ENCODE assay signal across 1 cellular context in the genomic region with DNA sequence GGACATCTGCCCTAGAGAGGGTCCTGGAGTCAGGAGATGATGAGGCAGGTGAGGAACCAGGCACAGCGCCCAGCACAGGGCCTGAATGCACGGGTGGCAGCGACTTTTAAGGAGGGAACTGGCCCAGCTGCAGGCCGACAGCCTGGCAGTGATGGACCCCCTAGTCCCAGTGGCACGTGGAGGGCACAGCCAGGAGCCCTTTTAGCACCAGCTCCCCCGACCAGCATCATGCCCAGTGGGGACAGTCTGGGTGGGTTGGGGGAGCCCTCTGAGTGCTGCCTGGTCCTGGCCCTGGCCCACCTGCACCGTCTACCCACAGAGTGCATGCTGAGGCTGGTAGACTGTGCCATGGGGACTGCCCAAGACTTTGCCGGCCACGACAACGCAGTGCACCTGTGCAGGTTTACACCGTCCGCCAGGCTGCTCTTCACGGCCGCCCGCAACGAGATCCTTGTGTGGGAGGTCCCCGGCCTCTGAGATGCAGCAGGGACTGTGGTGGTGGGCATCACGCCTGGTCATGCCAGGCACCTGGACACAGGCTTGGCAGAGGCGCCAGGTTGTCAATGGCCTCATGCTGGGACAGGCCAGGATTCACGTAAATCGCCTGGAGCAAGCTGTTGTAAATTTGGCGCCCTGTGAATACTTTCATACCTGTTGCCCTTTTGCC.
TF ChIP-seq lines count a peak whose summit lies in the region.

No MANE protein-coding gene starts in this region.

TF ChIP-seq in SK-N-SH treated with all-trans-retinoic acid at 6 μM for 48 hours, 23 proteins besides CTCF, POLR2A, EP300 and RAD21 (continued from another document):
- TF ChIP-seq ZFP30 (CRISPR knock-in tag; IDR thresholded peaks at IDR 0.05) (no peak), RARB (CRISPR knock-in tag; IDR thresholded peaks at IDR 0.05) (no peak), ZNF8 (CRISPR knock-in tag; IDR thresholded peaks at IDR 0.05) (no peak), CSDC2 (CRISPR knock-in tag; IDR thresholded peaks at IDR 0.05) (no peak), BACH2 (CRISPR knock-in tag; IDR thresholded peaks at IDR 0.05; ENCODE audit: borderline replicate concordance) (no peak), PATZ1 (CRISPR knock-in tag; IDR thresholded peaks at IDR 0.05; ENCODE audit: borderline replicate concordance) (no peak), ARNTL (CRISPR knock-in tag; IDR thresholded peaks at IDR 0.05; ENCODE audit: borderline replicate concordance, low read depth) (no peak), ZC3H10 (CRISPR knock-in tag; IDR thresholded peaks at IDR 0.05) (no peak), TOX (CRISPR knock-in tag; IDR thresholded peaks at IDR 0.05; ENCODE audit: borderline replicate concordance) (no peak), ZFP3 (CRISPR knock-in tag; IDR thresholded peaks at IDR 0.05) (no peak), ISL1 (CRISPR knock-in tag; IDR thresholded peaks at IDR 0.05) (no peak)
- TF ChIP-seq, protein P1, sequence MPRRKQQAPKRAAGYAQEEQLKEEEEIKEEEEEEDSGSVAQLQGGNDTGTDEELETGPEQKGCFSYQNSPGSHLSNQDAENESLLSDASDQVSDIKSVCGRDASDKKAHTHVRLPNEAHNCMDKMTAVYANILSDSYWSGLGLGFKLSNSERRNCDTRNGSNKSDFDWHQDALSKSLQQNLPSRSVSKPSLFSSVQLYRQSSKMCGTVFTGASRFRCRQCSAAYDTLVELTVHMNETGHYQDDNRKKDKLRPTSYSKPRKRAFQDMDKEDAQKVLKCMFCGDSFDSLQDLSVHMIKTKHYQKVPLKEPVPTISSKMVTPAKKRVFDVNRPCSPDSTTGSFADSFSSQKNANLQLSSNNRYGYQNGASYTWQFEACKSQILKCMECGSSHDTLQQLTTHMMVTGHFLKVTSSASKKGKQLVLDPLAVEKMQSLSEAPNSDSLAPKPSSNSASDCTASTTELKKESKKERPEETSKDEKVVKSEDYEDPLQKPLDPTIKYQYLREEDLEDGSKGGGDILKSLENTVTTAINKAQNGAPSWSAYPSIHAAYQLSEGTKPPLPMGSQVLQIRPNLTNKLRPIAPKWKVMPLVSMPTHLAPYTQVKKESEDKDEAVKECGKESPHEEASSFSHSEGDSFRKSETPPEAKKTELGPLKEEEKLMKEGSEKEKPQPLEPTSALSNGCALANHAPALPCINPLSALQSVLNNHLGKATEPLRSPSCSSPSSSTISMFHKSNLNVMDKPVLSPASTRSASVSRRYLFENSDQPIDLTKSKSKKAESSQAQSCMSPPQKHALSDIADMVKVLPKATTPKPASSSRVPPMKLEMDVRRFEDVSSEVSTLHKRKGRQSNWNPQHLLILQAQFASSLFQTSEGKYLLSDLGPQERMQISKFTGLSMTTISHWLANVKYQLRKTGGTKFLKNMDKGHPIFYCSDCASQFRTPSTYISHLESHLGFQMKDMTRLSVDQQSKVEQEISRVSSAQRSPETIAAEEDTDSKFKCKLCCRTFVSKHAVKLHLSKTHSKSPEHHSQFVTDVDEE (CRISPR knock-in tag; IDR thresholded peaks at IDR 0.05): no peak
- TF ChIP-seq, protein P2, sequence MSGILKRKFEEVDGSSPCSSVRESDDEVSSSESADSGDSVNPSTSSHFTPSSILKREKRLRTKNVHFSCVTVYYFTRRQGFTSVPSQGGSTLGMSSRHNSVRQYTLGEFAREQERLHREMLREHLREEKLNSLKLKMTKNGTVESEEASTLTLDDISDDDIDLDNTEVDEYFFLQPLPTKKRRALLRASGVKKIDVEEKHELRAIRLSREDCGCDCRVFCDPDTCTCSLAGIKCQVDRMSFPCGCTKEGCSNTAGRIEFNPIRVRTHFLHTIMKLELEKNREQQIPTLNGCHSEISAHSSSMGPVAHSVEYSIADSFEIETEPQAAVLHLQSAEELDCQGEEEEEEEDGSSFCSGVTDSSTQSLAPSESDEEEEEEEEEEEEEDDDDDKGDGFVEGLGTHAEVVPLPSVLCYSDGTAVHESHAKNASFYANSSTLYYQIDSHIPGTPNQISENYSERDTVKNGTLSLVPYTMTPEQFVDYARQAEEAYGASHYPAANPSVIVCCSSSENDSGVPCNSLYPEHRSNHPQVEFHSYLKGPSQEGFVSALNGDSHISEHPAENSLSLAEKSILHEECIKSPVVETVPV (CRISPR knock-in tag; IDR thresholded peaks at IDR 0.05): no peak
TF ChIP-seq in SK-N-SH treated with all-trans-retinoic acid at 6 μM for 48 hours: peak in this region for 0.
